ENCODE assay signal across 8 cellular contexts in genomic region chr1:236795035-236795756, GRCh38. TPM values are rescaled to one million over a fixed set of nuclear protein-coding genes. Genes with fewer than 3 reads are reported as not detected.
DNase-seq lines count a peak whose midpoint lies in the region; ATAC-seq, FAIRE-seq and TF ChIP-seq lines count a peak whose summit lies in the region.

MTR (plus strand) TSS chr1:236795292; CDS start chr1:236795704, 412 bp downstream.

- peaks cover 1% of the 10 kb centered on the region for H3K27me3 Mint-ChIP-seq in memory B cell

- H3K4me1 ChIP-seq in H1 (replicated peaks in 1 of 4; ENCODE audit: control insufficient read depth in 3 of 4, insufficient read depth in 4 of 4, low read length in 3 of 4), result no peaks in the 10 kb centered on the region; a peak in 1 of 7 replicates

- H3K36me3 ChIP-seq in H1 (ENCODE audit: control insufficient read depth in 2 of 4, insufficient read depth in 4 of 4, low read length in 3 of 4), result no peaks in the 10 kb centered on the region

- TF ChIP-seq CTCF in H1 (IDR thresholded peaks at IDR 0.05; ENCODE audit: control extremely low read depth in 1 of 3, insufficient read depth in 1 of 3, low read depth in 1 of 3, low read length in 3 of 3), result no peak

- H3K9ac ChIP-seq in H1 (replicated peaks in 1 of 4; ENCODE audit: extremely low read depth in 1 of 4, low read depth in 3 of 4, low read length in 3 of 4), result peak within 1 kb of the TSS; percentile 64 to 75 (median 72)

- H4K20me1 ChIP-seq in H1 (replicated peaks in 1 of 2; ENCODE audit: control insufficient read depth in 1 of 2, insufficient read depth in 2 of 2, low read length in 2 of 2), result no peaks in the 10 kb centered on the region

- peak; percentile 99 for ATAC-seq in GM21367 (IDR thresholded peaks at IDR 0.05; ENCODE audit: unreplicated experiment)
- peak; percentile 88 for ATAC-seq in memory B cell (ENCODE audit: low read depth)

- H2BK5ac ChIP-seq in H1 (ENCODE audit: low read depth, low read length), result peak within 1 kb of the TSS; percentile 60; the same call in 1 of the 2 replicates

- H3K18ac ChIP-seq in H1 (ENCODE audit: extremely low read depth, low read length), result peak within 1 kb of the TSS; percentile 94

- no peak within 1 kb of the TSS for H2BK20ac ChIP-seq in H1 (ENCODE audit: low read length)

- no peaks in the 10 kb centered on the region for H3K9me3 Mint-ChIP-seq in memory B cell

- H3K27me3 ChIP-seq in H1 (replicated peaks in 1 of 4; ENCODE audit: control insufficient read depth in 3 of 4, extremely low read depth in 1 of 4, insufficient read depth in 3 of 4, low read length in 3 of 4), result 0 out of 7 replicates have a peak, but pooled peaks cover 0 to 2% (median 0%) of the 10 kb centered on the region in 4 experiments

- no peaks in the 10 kb centered on the region for H3K9me3 ChIP-seq in H1 (ENCODE audit: insufficient read depth in 2 of 2, low read depth in 1 of 2, low read length in 1 of 2)

- H4K8ac ChIP-seq in H1 (ENCODE audit: extremely low read depth, insufficient read depth, low read length), result peak within 1 kb of the TSS; percentile 90; the same call in 1 of the 2 replicates

- no peak for TF ChIP-seq EP300 in H1 (IDR thresholded peaks at IDR 0.05; ENCODE audit: borderline replicate concordance in 1 of 2, low read depth in 2 of 2, low read length in 2 of 2)

- H3K79me2 ChIP-seq in H1 (ENCODE audit: control insufficient read depth in 1 of 2, insufficient read depth in 2 of 2, low read length in 2 of 2), result peaks cover 0 to 22% of the 10 kb centered on the region in 2 experiments; a peak in 2 of 4 replicates

- no peaks in the 10 kb centered on the region; the same call in 1 of the 2 replicates for H3K79me1 ChIP-seq in H1 (ENCODE audit: low read depth, low read length)

- H3K23me2 ChIP-seq in H1 (ENCODE audit: low read depth, low read length), result peaks cover 14% of the 10 kb centered on the region

- peak within 1 kb of the TSS; percentile 9; the same call in 1 of the 2 replicates for H2BK12ac ChIP-seq in H1 (ENCODE audit: low read depth, low read length)

- H3K4me3 Mint-ChIP-seq in memory B cell, result peak within 1 kb of the TSS; percentile 96

- H3K4me3 ChIP-seq in H1 (ENCODE audit: extremely low read depth in 1 of 4, insufficient read depth in 2 of 4, low read depth in 3 of 4, low read length in 4 of 4), result peak within 1 kb of the TSS; percentile 81 to 92 (median 85)

- H2BK120ac ChIP-seq in H1 (replicated peaks; ENCODE audit: low read depth, low read length), result no peak within 1 kb of the TSS

- H2AK5ac ChIP-seq in H1 (ENCODE audit: low read depth, low read length), result no peak within 1 kb of the TSS

- peak; percentile 91 for FAIRE-seq in HTR-8/SVneo (lab: Jason Lieb, UNC)
- FAIRE-seq in H1 (lab: Jason Lieb, UNC), result peak; percentile 86

- DNase-seq in COLO829 (ENCODE audit: low spot score) (peak; percentile 99), HTR-8/SVneo (ENCODE audit: insufficient read length, low spot score) (peak; percentile 99), NOMO-1 treated with dmso at 0.1 percent for 144 hours (lab: John Stamatoyannopoulos, UW; ENCODE audit: unreplicated experiment) (peak; percentile 97), H1 (ENCODE audit: low read depth in 1 of 2, low spot score in 2 of 2) (peak; percentile 88 to 95), memory B cell (ENCODE audit: low spot score in 2 of 2) (peak; percentile 90 to 92)
- peak; percentile 64 to 90 (median 84) for DNase-seq in activated CD8-positive, alpha-beta memory T cell treated with anti-CD3 and anti-CD28 coated beads for 48 hours (ENCODE audit: low read depth in 2 of 3, low spot score in 2 of 3)
- peak; percentile 92 for DNase-seq in stimulated activated CD8-positive, alpha-beta memory T cell treated with anti-CD3 and anti-CD28 coated beads, Interleukin-12 subunit alpha, Interleukin-12 subunit beta, amount 100 ng/mL, for 24 hours (ENCODE audit: extremely low read depth)

- H3K4me2 ChIP-seq in H1 (ENCODE audit: insufficient read depth in 1 of 2, low read depth in 2 of 2, low read length in 2 of 2), result peak within 1 kb of the TSS; percentile 73 to 84

- no peak within 1 kb of the TSS for H2BK15ac ChIP-seq in H1 (ENCODE audit: low read length)

- H3K27ac ChIP-seq in H1 (ENCODE audit: low read depth, low read length), result no peak within 1 kb of the TSS

- peak within 1 kb of the TSS; percentile 83 for H2AFZ ChIP-seq in H1 (ENCODE audit: low read length)

- TF ChIP-seq POLR2A in H1 (IDR thresholded peaks at IDR 0.05; ENCODE audit: control extremely low read depth in 1 of 2, low read depth in 2 of 2, low read length in 2 of 2), result peak in 1 of 2 experiments; percentile 91; a peak in 2 of 3 replicates

- no peak within 1 kb of the TSS for H3K4ac ChIP-seq in H1 (replicated peaks; ENCODE audit: insufficient read length, low read depth, low read length)

- no peaks in the 10 kb centered on the region for H3K36me3 Mint-ChIP-seq in memory B cell

- peak within 1 kb of the TSS; percentile 24 for H4K5ac ChIP-seq in H1 (ENCODE audit: insufficient read length, low read depth, low read length)

- H4K91ac ChIP-seq in H1 (replicated peaks; ENCODE audit: insufficient read length, low read length), result no peak within 1 kb of the TSS

- TF ChIP-seq RAD21 in H1 (IDR thresholded peaks at IDR 0.05 in 1 of 2, conservative IDR thresholded peaks at IDR 0.05 in 1 of 2; ENCODE audit: low read depth in 2 of 2, low read length in 2 of 2), result no peak

- H3K23ac ChIP-seq in H1 (ENCODE audit: insufficient read length), result no peak within 1 kb of the TSS

- H3K27ac Mint-ChIP-seq in memory B cell, result peak within 1 kb of the TSS; percentile 99

- CTCF ChIA-PET in H1 (lab: Charles Lee; ENCODE audit: partially characterized antibody), result interaction anchor here (1.0 to 1.6 kb wide), 4 partner anchors 27 to 186 kb away, joined by 3 to 6 read pairs (median 4); no protein-coding TSS in a partner anchor

- H3K56ac ChIP-seq in H1 (replicated peaks; ENCODE audit: insufficient read length, low read depth, low read length), result no peak within 1 kb of the TSS

- 1% methylated on average over 60 of the region's 67 CpGs; no CpG with 5 or more reads in 1 of the 2 experiments for WGBS in H1 (ENCODE audit: extremely low coverage in 1 of 2, insufficient coverage in 1 of 2, insufficient read length in 1 of 2, insufficient replicate concordance in 2 of 2, low coverage in 1 of 2, low lambda C conversion rate in 2 of 2, missing lambda C conversion rate in 1 of 2), 2 experiments

- H3K4me1 Mint-ChIP-seq in memory B cell, result peaks cover 16% of the 10 kb centered on the region

- H3K14ac ChIP-seq in H1 (ENCODE audit: insufficient read length), result no peak within 1 kb of the TSS

- POLR2A ChIA-PET in H1 (lab: Charles Lee; ENCODE audit: partially characterized antibody), result interaction anchor here (0.6 to 2.0 kb wide), 10 partner anchors 8 to 487 kb away, joined by 3 to 12 read pairs (median 4); partner anchors contain the start of gene HEATR1

TF ChIP-seq in H1, 55 proteins besides CTCF, POLR2A, EP300 and RAD21 (continues in another document):
- no peak for TF ChIP-seq CBX5 (IDR thresholded peaks at IDR 0.05; ENCODE audit: low read depth, low read length)
- TF ChIP-seq SIX5 (IDR thresholded peaks at IDR 0.05; ENCODE audit: low read depth, low read length), result peak; percentile 84
- TF ChIP-seq BCL11A (IDR thresholded peaks at IDR 0.05; ENCODE audit: low read depth in 2 of 2, low read length in 2 of 2), result no peak
- TF ChIP-seq TAF1 (IDR thresholded peaks at IDR 0.05; ENCODE audit: low read depth, low read length), result peak; percentile 92
- no peak for TF ChIP-seq JUN (IDR thresholded peaks at IDR 0.05; ENCODE audit: low read depth, low read length)
- TF ChIP-seq BACH1 (IDR thresholded peaks at IDR 0.05; ENCODE audit: low read length), result peak; percentile 81
- TF ChIP-seq SIN3A (conservative IDR thresholded peaks at IDR 0.05 in 1 of 2, IDR thresholded peaks at IDR 0.05 in 1 of 2; ENCODE audit: low read depth in 1 of 2, low read length in 2 of 2), result peak; percentile 43 to 78; a peak in 3 of 4 replicates
- no peak for TF ChIP-seq SUZ12 (IDR thresholded peaks at IDR 0.05; ENCODE audit: low read length)
- TF ChIP-seq POLR2AphosphoS5 (IDR thresholded peaks at IDR 0.05; ENCODE audit: low read depth, low read length), result peak; percentile 70; the same call in 1 of the 2 replicates
- no peak for TF ChIP-seq KDM5A (IDR thresholded peaks at IDR 0.05; ENCODE audit: low read length)
- TF ChIP-seq HDAC6 (IDR thresholded peaks at IDR 0.05; ENCODE audit: low read depth, low read length), result no peak
- peak; percentile 58 to 91; a peak in 1 of 4 replicates for TF ChIP-seq HDAC2 (IDR thresholded peaks at IDR 0.05; ENCODE audit: borderline replicate concordance in 1 of 2, low read depth in 2 of 2, low read length in 2 of 2)
- no peak for TF ChIP-seq ATF2 (IDR thresholded peaks at IDR 0.05; ENCODE audit: low read length)
- TF ChIP-seq JUND (IDR thresholded peaks at IDR 0.05; ENCODE audit: low read length), result no peak
- TF ChIP-seq RNF2 (IDR thresholded peaks at IDR 0.05; ENCODE audit: borderline replicate concordance, low read depth, low read length, missing control alignments, poor library complexity, severe bottlenecking), result peak; percentile 60
- no peak for TF ChIP-seq NANOG (IDR thresholded peaks at IDR 0.05; ENCODE audit: insufficient read depth, low read depth, low read length, poor library complexity, severe bottlenecking)
- TF ChIP-seq SAP30 (IDR thresholded peaks at IDR 0.05; ENCODE audit: insufficient read depth, insufficient replicate concordance, low read length), result no peak

RNA-seq across cellular contexts. Expression of gene MTR, which starts in this region (rescaled TPM):
- 24.2 and 27.4 TPM in 2 replicates for total RNA-seq in H1 (2021; fragmentation: NEBNext Ultra II Directional; extraction: Animal tissue kit (Norgen Biotek cat#: 25700))
- 4.4 and 4.8 TPM in 2 replicates for polyA plus RNA-seq in H1 (2011; rRNA removed)
- polyA plus RNA-seq in H1 (2011; cell fraction: cytosol; rRNA removed), result 5.7 TPM
- polyA plus RNA-seq in H1 (2011; cell fraction: nucleus; rRNA removed), result 16.4 TPM
- 7.0 to 14.2 TPM (median 9.3 TPM) in 4 replicates for polyA plus RNA-seq in H1 (2012, experiment 1 of 2)
- 0.49 TPM for polyA plus RNA-seq in H1 (2012, experiment 2 of 2)
- 11.6 TPM for polyA plus RNA-seq in H1 (2013, experiment 1 of 2)
- polyA plus RNA-seq in H1 (2013, experiment 2 of 2), result 9.6 TPM
- 22.7 and 38.4 TPM in 2 replicates for polyA minus RNA-seq in H1 (2011; rRNA and poly(A)+ RNA removed)
- polyA minus RNA-seq in H1 (2011; cell fraction: cytosol; rRNA and poly(A)+ RNA removed), result 11.1 TPM
- 33.0 TPM for polyA minus RNA-seq in H1 (2011; cell fraction: nucleus; rRNA and poly(A)+ RNA removed)
